ENCODE assay signal across 2 cellular contexts in genomic region chr19:55345101-55345817, GRCh38.
TF ChIP-seq lines count a peak whose summit lies in the region.

No MANE protein-coding gene starts in this region.

TF ChIP-seq in HepG2, 621 proteins besides CTCF, POLR2A, EP300 and RAD21:
- TF ChIP-seq ZNF674 (CRISPR knock-in tag; IDR thresholded peaks at IDR 0.05; ENCODE audit: low read depth) (no peak), ERF (CRISPR knock-in tag; IDR thresholded peaks at IDR 0.05) (no peak), RBFOX2 (IDR thresholded peaks at IDR 0.05; ENCODE audit: low read depth, low read length) (0 out of 2 replicates have a peak, but pooled peaks have one; percentile 17), JDP2 (CRISPR knock-in tag; IDR thresholded peaks at IDR 0.05; ENCODE audit: borderline replicate concordance) (no peak)

TF ChIP-seq in HEK293T, 16 proteins besides CTCF, POLR2A, EP300 and RAD21:
- TF ChIP-seq TARDBP (IDR thresholded peaks at IDR 0.05), result no peak
- TF ChIP-seq FOXK2 (IDR thresholded peaks at IDR 0.05), result no peak
- no peak for TF ChIP-seq LEF1 (IDR thresholded peaks at IDR 0.05; ENCODE audit: borderline replicate concordance)
- no peak for TF ChIP-seq ELF4 (IDR thresholded peaks at IDR 0.05)
- TF ChIP-seq L3MBTL2 (conservative IDR thresholded peaks at IDR 0.05), result no peak
- no peak for TF ChIP-seq FOXA1 (IDR thresholded peaks at IDR 0.05)
- no peak for TF ChIP-seq CTBP1 (IDR thresholded peaks at IDR 0.05; ENCODE audit: borderline replicate concordance)
- TF ChIP-seq BHLHE40 (IDR thresholded peaks at IDR 0.05; ENCODE audit: borderline replicate concordance), result no peak
- TF ChIP-seq HDGF (IDR thresholded peaks at IDR 0.05; ENCODE audit: borderline replicate concordance), result no peak
- no peak for TF ChIP-seq SUZ12 (IDR thresholded peaks at IDR 0.05)
- TF ChIP-seq PKNOX1 (IDR thresholded peaks at IDR 0.05), result no peak
TF ChIP-seq in HEK293T: peak in this region for 0.
